Comparison of ENCODE assay signal across 8 cellular contexts in genomic region chr5:146667633-146668032, GRCh38.
DNase-seq lines count a peak whose midpoint lies in the region; TF ChIP-seq lines count a peak whose summit lies in the region.

No MANE protein-coding gene starts in this region.

- TF ChIP-seq CTCF in uterus (IDR thresholded peaks at IDR 0.05) (no peak), WERI-Rb-1 (IDR thresholded peaks at IDR 0.05; ENCODE audit: low read depth, low read length) (no peak)

- H3K36me3 ChIP-seq in uterus (no peaks in the 10 kb centered on the region), WERI-Rb-1 (no peaks in the 10 kb centered on the region)

- H3K27ac ChIP-seq in uterus (peak overlapping the region; percentile 75 to 78), WERI-Rb-1 (no peak overlapping the region)

- peak; percentile 25 to 33 for TF ChIP-seq POLR2A in uterus (IDR thresholded peaks at IDR 0.05)

- no peaks in the 10 kb centered on the region for H3K27me3 ChIP-seq in uterus
- H3K27me3 ChIP-seq in WERI-Rb-1 (ENCODE audit: insufficient read depth, low read depth, severe bottlenecking): no peaks in the 10 kb centered on the region

- H3K4me1 ChIP-seq in uterus: no peaks in the 10 kb centered on the region

- H3K9me3 ChIP-seq in uterus (no peaks in the 10 kb centered on the region), WERI-Rb-1 (ENCODE audit: severe bottlenecking) (no peaks in the 10 kb centered on the region)

- peak; percentile 65 for DNase-seq in NCI-H2171 treated with DMSO at 0.1 percent for 48 hours (lab: John Stamatoyannopoulos, UW)
- DNase-seq in NCI-H2171 (lab: John Stamatoyannopoulos, UW): no peak
- peak; percentile 6 for DNase-seq in amniotic stem cell (lab: John Stamatoyannopoulos, UW)
- DNase-seq in iris pigment epithelial cell (ENCODE audit: low read depth): peak; percentile 70
- peak in 1 of 2 donors; percentile 38 for DNase-seq in uterus
- DNase-seq in OCI-M2 (lab: John Stamatoyannopoulos, UW; ENCODE audit: unreplicated experiment): no peak
- no peak for DNase-seq in GF-D8 (lab: John Stamatoyannopoulos, UW)
- no peak for DNase-seq in WERI-Rb-1

- H3K4me3 ChIP-seq in uterus: no peak overlapping the region
- no peak overlapping the region for H3K4me3 ChIP-seq in WERI-Rb-1 (ENCODE audit: low read depth, low read length)

- intact Hi-C loops in uterus (cut with DNase I; ENCODE audit: low total_unique reads): no loop called here

Comparison
In these comparisons a context has a peak if more than half of its experiments do, and no peak if none do; other contexts are left out.
1. DNase-seq: peak in NCI-H2171 treated with DMSO at 0.1 percent for 48 hours (single experiment), amniotic stem cell (single experiment) and iris pigment epithelial cell (single experiment); none in NCI-H2171 (single experiment), OCI-M2 (single experiment), GF-D8 (single experiment) and WERI-Rb-1 (single experiment).